Comparison of ENCODE assay signal across 17 cellular contexts in genomic region chr11:109423860-109424190, GRCh38. TPM values are rescaled to one million over a fixed set of nuclear protein-coding genes. Genes with fewer than 3 reads are reported as not detected.
DNase-seq lines count a peak whose midpoint lies in the region; ATAC-seq and TF ChIP-seq lines count a peak whose summit lies in the region.
"Had no signal": no experiment of that assay in that cellular context is flagged by ENCODE, and none has a peak within 500 bp of the region (broad histone marks: within the 10 kb centered on the region; RNA-seq: fewer than 3 reads in every experiment).

No MANE protein-coding gene starts in this region.

- H3K4me3 ChIP-seq in brain microvascular endothelial cell (ENCODE audit: low read depth, low read length) (peak overlapping the region; percentile 50), iPS-18c (ENCODE audit: insufficient read depth, low read depth, low read length) (peak overlapping the region; percentile 57), spleen (peak overlapping the region in 5 of 8 donors; percentile 15 to 59 (median 27)), adrenal gland (peak overlapping the region in 1 of 4 donors; percentile 38)

- H3K9me3 ChIP-seq in iPS-18c (ENCODE audit: control insufficient read depth, insufficient read depth, low read length) (peaks cover 7% of the 10 kb centered on the region), spleen (no peaks in the 10 kb centered on the region), adrenal gland (replicated peaks in 1 of 3) (no peaks in the 10 kb centered on the region)

- peak; percentile 19 for DNase-seq in DMS 273 (lab: John Stamatoyannopoulos, UW; ENCODE audit: unreplicated experiment)
- no peak for DNase-seq in DMS 273 treated with DMSO at 0.1 percent for 48 hours (lab: John Stamatoyannopoulos, UW)
- no peak for DNase-seq in brain microvascular endothelial cell
- DNase-seq in spleen: no peak
- no peak for DNase-seq in adrenal gland
- DNase-seq in activated CD8-positive, alpha-beta T cell treated with anti-CD3 and anti-CD28 coated beads for 36 hours: no peak
- no peak for DNase-seq in mesenteric fat pad (ENCODE audit: low spot score)
- DNase-seq: activated CD8-positive, alpha-beta T cell treated with anti-CD3 and anti-CD28 coated beads, Interleukin-2, amount 10 ng/mL, durations not matched to agents 7 days and 5 days; activated effector memory CD4-positive, alpha-beta T cell treated with Interleukin-2 at 50 U/mL for 16 hours; NK-92 treated with Interleukin-12 subunit alpha and Interleukin-12 subunit beta, amount 100 ng/mL, for 24 hours; SHP77 treated with DMSO at 0.1 percent for 48 hours had no signal

- WGBS in spleen, 5 donors: 25 to 37% (median 27%) methylated on average over 19 to 20 of the region's 20 CpGs
- WGBS in adrenal gland, 4 donors: 35 to 53% (median 43%) methylated on average over 16 to 20 of the region's 20 CpGs

- peaks cover 33% of the 10 kb centered on the region for H3K27me3 Mint-ChIP-seq in activated CD8-positive, alpha-beta T cell treated with anti-CD3 and anti-CD28 coated beads for 36 hours

- H3K36me3 Mint-ChIP-seq in activated CD8-positive, alpha-beta T cell treated with anti-CD3 and anti-CD28 coated beads for 36 hours (ENCODE audit: low read depth): no peaks in the 10 kb centered on the region

- no peak overlapping the region for H3K27ac Mint-ChIP-seq in activated CD8-positive, alpha-beta T cell treated with anti-CD3 and anti-CD28 coated beads for 36 hours
- H3K27ac Mint-ChIP-seq: activated CD8-positive, alpha-beta T cell treated with anti-CD3 and anti-CD28 coated beads, Interleukin-2, amount 10 ng/mL, durations not matched to agents 7 days and 5 days; natural killer cell treated with Interleukin-12 subunit alpha and Interleukin-12 subunit beta and Interleukin-15 and Interleukin-18, amount 100 ng/mL, for 72 hours; stimulated activated naive CD8-positive, alpha-beta T cell treated with anti-CD3 and anti-CD28 coated beads, Interleukin-15, Interleukin-2, amounts not matched to agents 100 ng/mL and 50 ng/mL, for 24 hours had no signal

- TF ChIP-seq POLR2A in spleen (IDR thresholded peaks at IDR 0.05) (no peak), adrenal gland (IDR thresholded peaks at IDR 0.05) (no peak)

- H3K4me1 Mint-ChIP-seq in activated CD8-positive, alpha-beta T cell treated with anti-CD3 and anti-CD28 coated beads for 36 hours (ENCODE audit: low read depth): no peaks in the 10 kb centered on the region

- peaks cover 0 to 28% (median 13%) of the 10 kb centered on the region in 6 donors for H3K4me1 ChIP-seq in spleen
- peaks cover 6 to 11% of the 10 kb centered on the region in 2 donors for H3K4me1 ChIP-seq in adrenal gland (replicated peaks in 1 of 2)

- no peak for ATAC-seq in activated CD8-positive, alpha-beta T cell treated with anti-CD3 and anti-CD28 coated beads for 36 hours
- ATAC-seq: activated CD8-positive, alpha-beta T cell treated with anti-CD3 and anti-CD28 coated beads, Interleukin-2, amount 10 ng/mL, durations not matched to agents 7 days and 5 days; HCT116; natural killer cell treated with Interleukin-12 subunit alpha and Interleukin-12 subunit beta and Interleukin-15 and Interleukin-18, amount 100 ng/mL, for 72 hours had no signal

- H3K4me3 Mint-ChIP-seq in activated CD8-positive, alpha-beta T cell treated with anti-CD3 and anti-CD28 coated beads for 36 hours: no peak overlapping the region
- H3K4me3 Mint-ChIP-seq: activated CD8-positive, alpha-beta T cell treated with anti-CD3 and anti-CD28 coated beads, Interleukin-2, amount 10 ng/mL, durations not matched to agents 7 days and 5 days; natural killer cell treated with Interleukin-12 subunit alpha and Interleukin-12 subunit beta and Interleukin-15 and Interleukin-18, amount 100 ng/mL, for 72 hours; stimulated activated naive CD8-positive, alpha-beta T cell treated with anti-CD3 and anti-CD28 coated beads, Interleukin-15, Interleukin-2, amounts not matched to agents 100 ng/mL and 50 ng/mL, for 24 hours had no signal

- in situ Hi-C loops in brain microvascular endothelial cell (cut with HindIII; ENCODE audit: low pct_ligation_motif_present, low sequenced_read_pairs): no loop called here

- POLR2A ChIA-PET in activated CD8-positive, alpha-beta T cell treated with anti-CD3 and anti-CD28 coated beads for 36 hours (lab: Charles Lee): interaction anchor here (0.5 kb wide), 1 partner anchor 1956 kb away, joined by 5 read pairs; no protein-coding TSS in a partner anchor

- H3K27ac ChIP-seq in brain microvascular endothelial cell (no peak overlapping the region), spleen (no peak overlapping the region), adrenal gland (no peak overlapping the region)
- H3K27ac ChIP-seq: 22Rv1 had no signal

- H3K36me3 ChIP-seq in brain microvascular endothelial cell (replicated peaks) (no peaks in the 10 kb centered on the region), spleen (no peaks in the 10 kb centered on the region), adrenal gland (replicated peaks in 1 of 2) (no peaks in the 10 kb centered on the region)

- intact Hi-C loops in spleen (cut with DNase I; ENCODE audit: low total_unique reads) (no loop called here), adrenal gland (cut with DNase I) (no loop called here)
- intact Hi-C loops in activated CD8-positive, alpha-beta T cell treated with anti-CD3 and anti-CD28 coated beads for 36 hours (cut with micrococcal nuclease): no loop called here

- no peaks in the 10 kb centered on the region for H3K9me3 Mint-ChIP-seq in activated CD8-positive, alpha-beta T cell treated with anti-CD3 and anti-CD28 coated beads for 36 hours
- H3K9me3 Mint-ChIP-seq: stimulated activated naive CD8-positive, alpha-beta T cell treated with anti-CD3 and anti-CD28 coated beads, Interleukin-15, Interleukin-2, amounts not matched to agents 100 ng/mL and 50 ng/mL, for 24 hours had no signal

- no peak for TF ChIP-seq CTCF in brain microvascular endothelial cell (IDR thresholded peaks at IDR 0.05; ENCODE audit: low read depth, low read length, missing control alignments)
- TF ChIP-seq CTCF in spleen (IDR thresholded peaks at IDR 0.05 in 8 of 11, conservative IDR thresholded peaks at IDR 0.05 in 3 of 11): no peak
- no peak for TF ChIP-seq CTCF in adrenal gland (IDR thresholded peaks at IDR 0.05)
- no peak for TF ChIP-seq CTCF in activated CD8-positive, alpha-beta T cell treated with anti-CD3 and anti-CD28 coated beads for 36 hours (IDR thresholded peaks at IDR 0.05)

- H3K27me3 ChIP-seq in brain microvascular endothelial cell (replicated peaks) (peaks cover 12% of the 10 kb centered on the region), spleen (replicated peaks in 1 of 7) (peaks cover 6 to 65% (median 36%) of the 10 kb centered on the region in 7 donors), adrenal gland (peaks cover 26% of the 10 kb centered on the region)

- CTCF ChIA-PET in activated CD8-positive, alpha-beta T cell treated with anti-CD3 and anti-CD28 coated beads for 36 hours (lab: Charles Lee): no interaction called here

RNA-seq across cellular contexts. Expression of gene C11orf87, which starts 1.8 kb away (rescaled TPM):
- total RNA-seq in spleen: under 1 TPM in 4 of 7 donors, not detected in 3; 0.09 to 0.42 (median 0.15) TPM
- polyA plus RNA-seq in spleen: under 1 TPM in 2 of 3 donors, not detected in 1; 0.02 to 0.06 TPM
- total RNA-seq in adrenal gland: under 1 TPM in 5 of 8 donors, not detected in 3; 0.11 to 0.37 (median 0.16) TPM
- under 1 TPM; 0.07 to 0.35 (median 0.08) TPM for polyA plus RNA-seq in adrenal gland
- not detected for total RNA-seq in activated CD8-positive, alpha-beta T cell treated with anti-CD3 and anti-CD28 coated beads for 36 hours
- total RNA-seq in mesenteric fat pad: not detected
- total RNA-seq: activated CD8-positive, alpha-beta T cell treated with anti-CD3 and anti-CD28 coated beads, Interleukin-2, amount 10 ng/mL, durations not matched to agents 7 days and 5 days; left ventricle myocardium superior; natural killer cell treated with Interleukin-12 subunit alpha and Interleukin-12 subunit beta and Interleukin-15 and Interleukin-18, amount 100 ng/mL, for 72 hours had no signal
